Comparison of ENCODE assay signal across 15 cellular contexts in the genomic region with DNA sequence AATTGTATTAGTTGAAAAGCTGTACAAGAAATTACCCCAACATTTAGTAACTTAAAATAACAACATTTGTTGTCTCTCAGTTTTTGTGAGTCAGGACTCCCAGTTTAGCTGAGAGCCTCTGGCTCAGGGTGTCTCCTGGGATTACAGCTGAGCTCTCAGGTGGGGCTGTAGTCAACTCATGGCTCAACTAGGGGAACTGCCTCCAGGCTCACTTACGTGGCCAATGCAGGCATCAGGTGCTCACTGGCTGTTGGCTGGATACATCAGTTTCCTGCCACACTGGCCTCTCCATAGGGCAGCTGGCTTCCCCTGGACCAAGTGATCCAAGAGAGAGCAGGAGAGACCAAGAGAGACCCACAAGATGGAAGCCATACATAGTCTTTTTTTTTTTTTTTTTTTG. TPM values are rescaled to one million over a fixed set of nuclear protein-coding genes. Genes with fewer than 3 reads are reported as not detected.
A peak's percentile ranks its signal among the peaks of the same experiment; 100 is the strongest.
DNase-seq lines count a peak whose midpoint lies in the region; ATAC-seq and TF ChIP-seq lines count a peak whose summit lies in the region.
"Had no signal": no experiment of that assay in that cellular context is flagged by ENCODE, and none has a peak within 500 bp of the region (broad histone marks: within the 10 kb centered on the region; RNA-seq: fewer than 3 reads in every experiment).

No MANE protein-coding gene starts in this region.

- intact Hi-C loops in adrenal gland (cut with DNase I): no loop called here

- H3K27ac ChIP-seq in GM23248 (no peak overlapping the region), adrenal gland (no peak overlapping the region)
- H3K27ac ChIP-seq: prostate gland had no signal

- no peak overlapping the region for H2AFZ ChIP-seq in GM23248

- TF ChIP-seq CTCF in adrenal gland (IDR thresholded peaks at IDR 0.05): no peak

- no peak overlapping the region for H3K9ac ChIP-seq in GM23248

- no peak for TF ChIP-seq POLR2A in adrenal gland (IDR thresholded peaks at IDR 0.05)

- H3K36me3 Mint-ChIP-seq in naive B cell: no peaks in the 10 kb centered on the region

- H3F3A ChIP-seq in GM23248 (ENCODE audit: insufficient read depth): peaks cover 12% of the 10 kb centered on the region; the same call in 1 of the 2 replicates

- in situ Hi-C loops in GM23248 (cut with MboI): no loop called here

- peaks cover 27% of the 10 kb centered on the region for H4K20me1 ChIP-seq in GM23248 (ENCODE audit: insufficient read depth)

- H3K36me3 ChIP-seq in GM23248 (ENCODE audit: low read depth) (no peaks in the 10 kb centered on the region), adrenal gland (replicated peaks in 1 of 2) (no peaks in the 10 kb centered on the region)
- H3K36me3 ChIP-seq: prostate gland had no signal

- peak overlapping the region in 4 of 6 donors; percentile 53 to 94 (median 66) for H3K27ac Mint-ChIP-seq in naive B cell
- H3K27ac Mint-ChIP-seq: T-helper 1 cell treated with Interleukin-12 subunit alpha and Interleukin-12 subunit beta and Interleukin-4 antibody, amounts not matched to agents 30 μg/mL and 1 μg/mL, for 36 hours had no signal

- peak overlapping the region in 5 of 8 donors; percentile 11 to 68 (median 53) for H3K4me3 Mint-ChIP-seq in naive B cell
- H3K4me3 Mint-ChIP-seq: T-helper 1 cell treated with Interleukin-12 subunit alpha and Interleukin-12 subunit beta and Interleukin-4 antibody, amounts not matched to agents 30 μg/mL and 1 μg/mL, for 36 hours had no signal

- H3K27me3 ChIP-seq in GM23248 (replicated peaks; ENCODE audit: insufficient read depth): no peaks in the 10 kb centered on the region
- no peaks in the 10 kb centered on the region for H3K27me3 ChIP-seq in adrenal gland

- 57 to 77% methylated on average over 1 of the region's 1 CpG for WGBS in GM23248 (ENCODE audit: low coverage in 1 of 2, low lambda C conversion rate in 2 of 2, missing lambda C conversion rate in 2 of 2), 2 experiments
- WGBS in adrenal gland, 4 donors: 83 to 88% (median 86%) methylated on average over 1 of the region's 1 CpG

- H3K4me2 ChIP-seq in GM23248 (ENCODE audit: unreplicated experiment): no peak overlapping the region

- H3K79me2 ChIP-seq in GM23248 (ENCODE audit: insufficient read depth): peaks cover 99% of the 10 kb centered on the region

- ATAC-seq in GM18861 (IDR thresholded peaks at IDR 0.05; ENCODE audit: unreplicated experiment) (peak; percentile 44), naive B cell (ENCODE audit: low read depth in 2 of 2) (peak; percentile 47 to 58), GM21423 (IDR thresholded peaks at IDR 0.05; ENCODE audit: unreplicated experiment) (no peak)

- H3K9me3 ChIP-seq in GM23248 (ENCODE audit: low read depth) (no peaks in the 10 kb centered on the region), adrenal gland (replicated peaks in 1 of 3) (no peaks in the 10 kb centered on the region)
- H3K9me3 ChIP-seq: prostate gland had no signal

- H3K4me1 Mint-ChIP-seq in naive B cell: peaks cover 83 to 95% (median 94%) of the 10 kb centered on the region in 3 donors

- H3K4me3 ChIP-seq in GM23248: no peak overlapping the region
- no peak overlapping the region for H3K4me3 ChIP-seq in adrenal gland
- H3K4me3 ChIP-seq: prostate gland had no signal

- H3K9me3 Mint-ChIP-seq in naive B cell: peaks cover 0 to 3% (median 0%) of the 10 kb centered on the region in 7 donors
- H3K9me3 Mint-ChIP-seq: T-helper 1 cell treated with Interleukin-12 subunit alpha and Interleukin-12 subunit beta and Interleukin-4 antibody, amounts not matched to agents 30 μg/mL and 1 μg/mL, for 36 hours had no signal

- H3K27me3 Mint-ChIP-seq in naive B cell: no peaks in the 10 kb centered on the region

- H3K4me1 ChIP-seq in GM23248 (ENCODE audit: insufficient read depth): peaks cover 29% of the 10 kb centered on the region
- peaks cover 0 to 46% of the 10 kb centered on the region in 2 donors for H3K4me1 ChIP-seq in adrenal gland (replicated peaks in 1 of 2)
- H3K4me1 ChIP-seq: prostate gland had no signal

- DNase-seq in GM23248: peak; percentile 54
- peak; percentile 65 for DNase-seq in LHCN-M2 (ENCODE audit: low read depth)
- DNase-seq in naive B cell: no peak
- no peak for DNase-seq in HuH-7 (ENCODE audit: low spot score)
- no peak for DNase-seq in occipital lobe (lab: John Stamatoyannopoulos, UW)
- DNase-seq in adrenal gland: no peak
- DNase-seq: COR-L47, hypothalamus, NCI-H2107, OCI-M1, substantia nigra had no signal

- H3K9me2 ChIP-seq in GM23248 (ENCODE audit: insufficient read depth): no peaks in the 10 kb centered on the region

RNA-seq across cellular contexts. Expression of a gene that starts 17.5 kb away (rescaled TPM):
- 57.8 and 70.4 TPM in 2 replicates for total RNA-seq in GM23248 (2014; rRNA removed; shearing (Covaris generic))
- polyA plus RNA-seq in GM23248 (2016; fragmentation: Nextera tagmentation; extraction: Ambion mirVana) (12.3 and 12.8 TPM in 2 replicates), naive B cell (ENCODE audit: low read depth in 6 of 6) (10 to 100 TPM in 5 of 6 donors, 1 to 10 TPM in 1; 9.4 to 27.7 (median 13.6) TPM), adrenal gland (10 to 100 TPM; 18.3 to 67.9 (median 19.9) TPM)
- total RNA-seq in LHCN-M2 (2014; rRNA removed) (51.6 and 63.7 TPM in 2 replicates), occipital lobe (49.9 TPM), adrenal gland (10 to 100 TPM; 30.4 to 87.0 (median 55.5) TPM)
- 114 TPM for polyA plus RNA-seq in LHCN-M2 (2012)

Comparison
In these comparisons a context has a peak if more than half of its experiments do, and no peak if none do; other contexts are left out.
1. DNase-seq: peak in GM23248 (single experiment) and LHCN-M2 (single experiment); none in naive B cell (single experiment), HuH-7 (single experiment), occipital lobe (single experiment) and adrenal gland (0 of 7).